ENCODE assay signal across 17 cellular contexts in genomic region chr3:48628277-48629017, GRCh38. TPM values are rescaled to one million over a fixed set of nuclear protein-coding genes. Genes with fewer than 3 reads are reported as not detected.
DNase-seq lines count a peak whose midpoint lies in the region; ATAC-seq and TF ChIP-seq lines count a peak whose summit lies in the region.
"Had no signal": no experiment of that assay in that cellular context is flagged by ENCODE, and none has a peak within 500 bp of the region (broad histone marks: within the 10 kb centered on the region; RNA-seq: fewer than 3 reads in every experiment).

No MANE protein-coding gene starts in this region.

- H3K4me3 ChIP-seq in OCI-LY7 (ENCODE audit: low read depth, low read length, poor library complexity, severe bottlenecking) = no peak overlapping the region
- H3K4me3 ChIP-seq in WERI-Rb-1 (ENCODE audit: low read depth, low read length) = no peak overlapping the region
- H3K4me3 ChIP-seq: BLaER1 treated with 17β-estradiol and CSF1 and Interleukin-3, amounts not matched to agents 10 nM and 100 nM; GM12878; GM23248 had no signal

- intact Hi-C loops in OCI-LY7 (cut with micrococcal nuclease; ENCODE audit: unreplicated experiment) = no loop called here

- H3K27ac ChIP-seq in 22Rv1 (peak overlapping the region; percentile 25; the same call in 1 of the 2 replicates), RWPE1 (peak overlapping the region; percentile 89), OCI-LY7 (ENCODE audit: low read depth, low read length, poor library complexity, severe bottlenecking) (no peak overlapping the region), WERI-Rb-1 (no peak overlapping the region)
- H3K27ac ChIP-seq: BLaER1 treated with 17β-estradiol and CSF1 and Interleukin-3, amounts not matched to agents 10 nM and 100 nM; GM23248 had no signal

- DNase-seq in T-helper 1 cell (no peak), RWPE1 (ENCODE audit: low spot score) (no peak), nephron progenitor cell (no peak), OCI-LY7 (ENCODE audit: low spot score) (no peak), WERI-Rb-1 (no peak)
- DNase-seq: ACHN; Calu3; CD4-positive, alpha-beta T cell; DMS 273 treated with DMSO at 0.1 percent for 48 hours; GM23248 had no signal

- no peak overlapping the region for H2AFZ ChIP-seq in OCI-LY7 (ENCODE audit: low read length)
- H2AFZ ChIP-seq: GM23248 had no signal

- TF ChIP-seq CTCF in 22Rv1 (IDR thresholded peaks at IDR 0.05) (no peak), RWPE1 (conservative IDR thresholded peaks at IDR 0.05; ENCODE audit: low read depth) (no peak), nephron progenitor cell (IDR thresholded peaks at IDR 0.05) (no peak), OCI-LY7 (conservative IDR thresholded peaks at IDR 0.05; ENCODE audit: low read length) (no peak), WERI-Rb-1 (IDR thresholded peaks at IDR 0.05; ENCODE audit: low read depth, low read length) (no peak)

- peak overlapping the region; percentile 16 for H3K27ac Mint-ChIP-seq in T-helper 1 cell treated with Interleukin-12 subunit alpha and Interleukin-12 subunit beta and Interleukin-4 antibody, amounts not matched to agents 30 μg/mL and 1 μg/mL, for 36 hours
- peak overlapping the region; percentile 85 for H3K27ac Mint-ChIP-seq in nephron progenitor cell
- H3K27ac Mint-ChIP-seq: CD4-positive, alpha-beta T cell had no signal

- no peak overlapping the region for H3K4me3 Mint-ChIP-seq in T-helper 1 cell treated with Interleukin-12 subunit alpha and Interleukin-12 subunit beta and Interleukin-4 antibody, amounts not matched to agents 30 μg/mL and 1 μg/mL, for 36 hours
- no peak overlapping the region for H3K4me3 Mint-ChIP-seq in nephron progenitor cell
- H3K4me3 Mint-ChIP-seq: CD4-positive, alpha-beta T cell had no signal

- H3K79me2 ChIP-seq in OCI-LY7 (ENCODE audit: insufficient read depth, low read depth, low read length) = no peaks in the 10 kb centered on the region

- H3K4me1 Mint-ChIP-seq in T-helper 1 cell treated with Interleukin-12 subunit alpha and Interleukin-12 subunit beta and Interleukin-4 antibody, amounts not matched to agents 30 μg/mL and 1 μg/mL, for 36 hours (ENCODE audit: low read depth) = peaks cover 11% of the 10 kb centered on the region
- H3K4me1 Mint-ChIP-seq in nephron progenitor cell = peaks cover 59% of the 10 kb centered on the region

- no peak for ATAC-seq in HG02678 (IDR thresholded peaks at IDR 0.05; ENCODE audit: unreplicated experiment)
- ATAC-seq: GM12878 had no signal

- H3K36me3 Mint-ChIP-seq in T-helper 1 cell treated with Interleukin-12 subunit alpha and Interleukin-12 subunit beta and Interleukin-4 antibody, amounts not matched to agents 30 μg/mL and 1 μg/mL, for 36 hours (ENCODE audit: low read depth) = peaks cover 18% of the 10 kb centered on the region
- H3K36me3 Mint-ChIP-seq in nephron progenitor cell (ENCODE audit: low read depth) = peaks cover 47% of the 10 kb centered on the region

- H3K9me2 ChIP-seq in OCI-LY7 (ENCODE audit: insufficient read depth, low read length) = no peaks in the 10 kb centered on the region

- no peaks in the 10 kb centered on the region for H3K9me3 Mint-ChIP-seq in T-helper 1 cell treated with Interleukin-12 subunit alpha and Interleukin-12 subunit beta and Interleukin-4 antibody, amounts not matched to agents 30 μg/mL and 1 μg/mL, for 36 hours
- H3K9me3 Mint-ChIP-seq in nephron progenitor cell = no peaks in the 10 kb centered on the region
- H3K9me3 Mint-ChIP-seq: CD4-positive, alpha-beta T cell had no signal

- peaks cover 11% of the 10 kb centered on the region; the same call in 1 of the 2 replicates for H3K36me3 ChIP-seq in OCI-LY7 (ENCODE audit: insufficient read depth, low read length)
- H3K36me3 ChIP-seq in WERI-Rb-1 = peaks cover 33% of the 10 kb centered on the region

- H3K4me1 ChIP-seq in OCI-LY7 (ENCODE audit: insufficient read depth, low read length, poor library complexity, severe bottlenecking) = peaks cover 9% of the 10 kb centered on the region

- no peaks in the 10 kb centered on the region for H3K27me3 Mint-ChIP-seq in T-helper 1 cell treated with Interleukin-12 subunit alpha and Interleukin-12 subunit beta and Interleukin-4 antibody, amounts not matched to agents 30 μg/mL and 1 μg/mL, for 36 hours (ENCODE audit: low read depth)
- no peaks in the 10 kb centered on the region for H3K27me3 Mint-ChIP-seq in nephron progenitor cell (ENCODE audit: low read depth, poor library complexity)
- H3K27me3 Mint-ChIP-seq: CD4-positive, alpha-beta T cell had no signal

- H4K20me1 ChIP-seq in OCI-LY7 (ENCODE audit: insufficient read depth, low read length) = no peaks in the 10 kb centered on the region

- H3K4me2 ChIP-seq in OCI-LY7 (ENCODE audit: low read length) = no peak overlapping the region
- H3K4me2 ChIP-seq: BLaER1 treated with 17β-estradiol and CSF1 and Interleukin-3, amounts not matched to agents 10 nM and 100 nM had no signal

- H3K27me3 ChIP-seq in WERI-Rb-1 (ENCODE audit: insufficient read depth, low read depth, severe bottlenecking) = no peaks in the 10 kb centered on the region
- H3K27me3 ChIP-seq: BLaER1 treated with 17β-estradiol and CSF1 and Interleukin-3, amounts not matched to agents 10 nM and 100 nM had no signal

- POLR2A ChIA-PET in RWPE1 (lab: Yijun Ruan, JAX; ENCODE audit: low non-redundant PET) (no interaction called here), OCI-LY7 (lab: Charles Lee) (no interaction called here)

- BruUV-seq in OCI-LY7 (replicated peaks; lab: Mats Ljungman, UMichigan) = no TSS peak

- CTCF ChIA-PET in RWPE1 (lab: Yijun Ruan, JAX) (no interaction called here), OCI-LY7 (lab: Charles Lee; ENCODE audit: unreplicated experiment) (no interaction called here)

- H3K9me3 ChIP-seq in OCI-LY7 (ENCODE audit: low read length) (no peaks in the 10 kb centered on the region), WERI-Rb-1 (ENCODE audit: severe bottlenecking) (no peaks in the 10 kb centered on the region)
- H3K9me3 ChIP-seq: BLaER1 treated with 17β-estradiol and CSF1 and Interleukin-3, amounts not matched to agents 10 nM and 100 nM had no signal

RNA-seq across cellular contexts. Expression of gene SLC26A6, which starts 6.8 kb away (rescaled TPM):
- total RNA-seq in OCI-LY7 (2014; rRNA removed; shearing (Covaris generic)) = 28.4 and 42.1 TPM in 2 replicates
- total RNA-seq in OCI-LY7 (2022) = 37.2 and 47.3 TPM in 2 replicates

RNA-seq across cellular contexts. Expression of gene TMEM89, which starts 6.9 kb away (rescaled TPM):
- total RNA-seq in OCI-LY7 (2014; rRNA removed; shearing (Covaris generic)) = not detected in 2 replicates
- 1.6 TPM in 1 of 2 replicates, not detected in the other for total RNA-seq in OCI-LY7 (2022)
- total RNA-seq: A172; Calu3; CD4-positive, alpha-beta T cell; Daoy; GM12878; GM23248 had no signal

RNA-seq across cellular contexts. Expression of gene UQCRC1, which starts 19.0 kb away (rescaled TPM):
- 125 and 168 TPM in 2 replicates for total RNA-seq in OCI-LY7 (2014; rRNA removed; shearing (Covaris generic))
- total RNA-seq in OCI-LY7 (2022) = 159 and 194 TPM in 2 replicates

RNA-seq across cellular contexts. Expression of gene COL7A1, which starts 33.3 kb away (rescaled TPM):
- 4.1 and 7.9 TPM in 2 replicates for total RNA-seq in OCI-LY7 (2014; rRNA removed; shearing (Covaris generic))
- 7.0 and 10.8 TPM in 2 replicates for total RNA-seq in OCI-LY7 (2022)

RNA-seq across cellular contexts. Expression of gene CELSR3, which starts 34.2 kb away (rescaled TPM):
- total RNA-seq in OCI-LY7 (2014; rRNA removed; shearing (Covaris generic)) = 2.3 and 3.0 TPM in 2 replicates
- 8.4 and 9.1 TPM in 2 replicates for total RNA-seq in OCI-LY7 (2022)

Comparison
In these comparisons a context has a peak if more than half of its experiments do, and no peak if none do; other contexts are left out.
1. H3K27ac ChIP-seq: peak in 22Rv1 (single experiment) and RWPE1 (single experiment); none in OCI-LY7 (single experiment) and WERI-Rb-1 (single experiment).